ENCODE assay signal across 14 cellular contexts in the genomic region with DNA sequence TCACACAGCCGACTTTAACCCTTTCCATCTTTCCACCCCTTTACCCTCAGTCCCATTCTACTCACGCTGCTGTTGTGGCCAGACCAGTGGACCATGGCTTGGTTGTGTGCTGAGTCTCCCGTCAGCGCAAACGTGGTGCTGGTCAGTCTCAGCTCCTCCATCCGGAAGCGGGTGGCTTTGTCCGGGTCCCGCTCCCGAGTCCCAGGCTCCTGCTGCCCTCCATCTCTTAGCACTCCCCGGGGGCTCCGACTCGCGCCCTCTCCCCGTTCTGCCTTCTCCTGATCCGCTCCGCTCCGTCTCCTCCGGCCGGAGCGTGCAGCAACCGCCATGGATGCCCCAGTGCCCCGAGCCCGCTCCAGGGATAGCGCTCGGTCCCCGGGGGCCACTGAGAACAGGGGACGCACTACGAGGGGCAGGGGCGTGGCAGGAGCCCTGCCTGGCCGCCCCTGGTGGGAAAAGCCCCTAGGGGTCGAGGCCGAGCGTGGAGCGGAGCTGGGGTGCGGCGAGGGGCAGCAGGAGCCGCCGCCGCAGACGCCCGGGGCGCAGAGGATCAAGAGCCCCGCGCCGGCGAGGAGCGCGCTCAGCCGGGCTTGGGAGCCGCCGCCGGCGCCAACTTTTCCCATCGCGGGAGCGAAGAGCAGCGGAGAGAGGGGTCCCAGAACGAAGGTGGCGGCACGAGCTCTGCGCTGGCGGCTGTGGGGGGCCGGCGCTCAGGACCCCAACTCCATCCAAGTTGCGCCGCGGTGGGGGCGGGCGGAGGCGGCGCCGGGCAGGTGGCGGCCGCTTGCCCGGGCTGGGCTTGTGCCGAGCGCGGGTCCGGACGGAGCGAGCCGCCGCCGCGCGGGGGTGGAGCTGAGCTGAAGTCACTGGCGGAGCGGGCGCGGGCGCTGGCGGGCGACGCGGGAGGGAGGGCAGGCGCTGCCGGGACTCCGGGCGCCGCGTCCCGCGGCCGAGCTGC. TPM values are rescaled to one million over a fixed set of nuclear protein-coding genes. Genes with fewer than 3 reads are reported as not detected.
A peak's percentile ranks its signal among the peaks of the same experiment; 100 is the strongest.
DNase-seq lines count a peak whose midpoint lies in the region; ATAC-seq and TF ChIP-seq lines count a peak whose summit lies in the region.
"Had no signal": no experiment of that assay in that cellular context is flagged by ENCODE, and none has a peak within 500 bp of the region (broad histone marks: within the 10 kb centered on the region; RNA-seq: fewer than 3 reads in every experiment).

TSS of gene SORCS1 (minus strand) at position 803 of the 958 bp plus-strand sequence.

- H3K4me1 ChIP-seq in psoas muscle: no peaks in the 10 kb centered on the region

- 1 to 2% (median 1%) methylated on average over 52 to 105 of the region's 105 CpGs for WGBS in psoas muscle, 3 donors

- peaks cover 6 to 41% (median 7%) of the 10 kb centered on the region in 3 donors for H3K27me3 ChIP-seq in psoas muscle (ENCODE audit: insufficient read depth in 3 of 3, low read length in 2 of 3)
- H3K27me3 ChIP-seq in CD4-positive, alpha-beta T cell (ENCODE audit: control insufficient read depth, insufficient read depth, low read length): peaks cover 19% of the 10 kb centered on the region

- no peaks in the 10 kb centered on the region for H3K9me3 ChIP-seq in psoas muscle
- no peaks in the 10 kb centered on the region for H3K9me3 ChIP-seq in CD4-positive, alpha-beta T cell (ENCODE audit: control insufficient read depth, low read length)

- intact Hi-C loops in psoas muscle (cut with DNase I): no loop called here
- intact Hi-C loops in CD4-positive, alpha-beta T cell (cut with DNase I, micrococcal nuclease): no loop called here

- no peaks in the 10 kb centered on the region for H3K4me1 Mint-ChIP-seq in CD4-positive, alpha-beta T cell (ENCODE audit: low read depth)
- H3K4me1 Mint-ChIP-seq in stimulated activated memory B cell treated with anti-CD40 and anti-IgM and Interleukin-4, amounts not matched to agents 10 μg/mL and 1 μg/mL and 100 μg/mL, for 72 hours: no peaks in the 10 kb centered on the region

- no peaks in the 10 kb centered on the region for H3K36me3 ChIP-seq in psoas muscle (ENCODE audit: insufficient read depth in 1 of 2, low read depth in 1 of 2)

- peaks cover 6% of the 10 kb centered on the region for H3K9me3 Mint-ChIP-seq in CD4-positive, alpha-beta T cell
- no peaks in the 10 kb centered on the region for H3K9me3 Mint-ChIP-seq in stimulated activated memory B cell treated with anti-CD40 and anti-IgM and Interleukin-4, amounts not matched to agents 10 μg/mL and 1 μg/mL and 100 μg/mL, for 72 hours

- H3K36me3 Mint-ChIP-seq in CD4-positive, alpha-beta T cell (ENCODE audit: low read depth): no peaks in the 10 kb centered on the region
- no peaks in the 10 kb centered on the region for H3K36me3 Mint-ChIP-seq in stimulated activated memory B cell treated with anti-CD40 and anti-IgM and Interleukin-4, amounts not matched to agents 10 μg/mL and 1 μg/mL and 100 μg/mL, for 72 hours

- H3K4me3 ChIP-seq in iPS-11a (ENCODE audit: low read depth, low read length) (peak within 1 kb of the TSS; percentile 70), psoas muscle (peak within 1 kb of the TSS; percentile 22)

- CTCF ChIA-PET in CD4-positive, alpha-beta T cell (lab: Charles Lee): no interaction called here

- no peak within 1 kb of the TSS for H3K27ac Mint-ChIP-seq in CD4-positive, alpha-beta T cell
- H3K27ac Mint-ChIP-seq in stimulated activated memory B cell treated with anti-CD40 and anti-IgM and Interleukin-4, amounts not matched to agents 10 μg/mL and 1 μg/mL and 100 μg/mL, for 72 hours: no peak within 1 kb of the TSS

- peaks cover 44% of the 10 kb centered on the region for H3K27me3 Mint-ChIP-seq in CD4-positive, alpha-beta T cell
- H3K27me3 Mint-ChIP-seq in stimulated activated memory B cell treated with anti-CD40 and anti-IgM and Interleukin-4, amounts not matched to agents 10 μg/mL and 1 μg/mL and 100 μg/mL, for 72 hours: peaks cover 32% of the 10 kb centered on the region

- TF ChIP-seq CTCF in psoas muscle (IDR thresholded peaks at IDR 0.05): no peak
- no peak for TF ChIP-seq CTCF in CD4-positive, alpha-beta T cell (IDR thresholded peaks at IDR 0.05)

- H3K4me3 Mint-ChIP-seq in CD4-positive, alpha-beta T cell: no peak within 1 kb of the TSS
- H3K4me3 Mint-ChIP-seq in stimulated activated memory B cell treated with anti-CD40 and anti-IgM and Interleukin-4, amounts not matched to agents 10 μg/mL and 1 μg/mL and 100 μg/mL, for 72 hours: no peak within 1 kb of the TSS

- ATAC-seq in psoas muscle: no peak
- no peak for ATAC-seq in CD4-positive, alpha-beta T cell (ENCODE audit: poor library complexity)
- ATAC-seq in HG03280 (IDR thresholded peaks at IDR 0.05; ENCODE audit: unreplicated experiment): no peak
- ATAC-seq in stimulated activated memory B cell treated with anti-CD40 and anti-IgM and Interleukin-4, amounts not matched to agents 10 μg/mL and 1 μg/mL and 100 μg/mL, for 72 hours: no peak

- DNase-seq in GM03348 (ENCODE audit: low spot score): peak; percentile 60
- DNase-seq in psoas muscle: no peak
- DNase-seq in CD4-positive, alpha-beta T cell: no peak
- no peak for DNase-seq in H4 (ENCODE audit: low spot score)
- DNase-seq: DND-41; Karpas-422; stimulated activated naive CD4-positive, alpha-beta T cell treated with Interleukin-2 at 50 U/mL for 16 hours had no signal

- H3K27ac ChIP-seq in angular gyrus (ENCODE audit: low read depth, low read length) (peak within 1 kb of the TSS; percentile 61), psoas muscle (no peak within 1 kb of the TSS)
- no peak within 1 kb of the TSS for H3K27ac ChIP-seq in CD4-positive, alpha-beta T cell (ENCODE audit: low read depth, low read length)
- H3K27ac ChIP-seq: VCaP had no signal

- POLR2A ChIA-PET in CD4-positive, alpha-beta T cell (lab: Charles Lee): no interaction called here

RNA-seq across cellular contexts. Expression of gene SORCS1, which starts in this region (rescaled TPM):
- under 1 TPM; 0.22 to 0.36 (median 0.28) TPM for total RNA-seq in psoas muscle
- under 1 TPM in 2 of 3 donors, not detected in 1; 0.03 to 0.06 TPM for polyA plus RNA-seq in psoas muscle
- total RNA-seq in CD4-positive, alpha-beta T cell: not detected
- 0.35 TPM in 1 of 2 replicates, not detected in the other for total RNA-seq in H4 (2014; rRNA removed; shearing (Covaris generic))
- total RNA-seq: bronchial epithelial cell, myocyte had no signal
